In genomic region chrX:109576083-109576482, GRCh38 we compare ENCODE assay signal across 8 cellular contexts. TPM values are rescaled to one million over a fixed set of nuclear protein-coding genes. Genes with fewer than 3 reads are reported as not detected.
"Had no signal": no experiment of that assay in that cellular context is flagged by ENCODE, and none has a peak within 500 bp of the region (broad histone marks: within the 10 kb centered on the region; RNA-seq: fewer than 3 reads in every experiment).

No MANE protein-coding gene starts in this region.

RNA-seq across cellular contexts. Expression of gene KCNE5, which starts 48.9 kb away (rescaled TPM):
- total RNA-seq: kidney epithelial cell, left colon, left lobe of liver, left ventricle myocardium inferior, left ventricle myocardium superior, lower lobe of right lung, mononuclear cell, mucosa of descending colon had no signal
